8 cellular contexts compared by ENCODE assay signal in the genomic region with DNA sequence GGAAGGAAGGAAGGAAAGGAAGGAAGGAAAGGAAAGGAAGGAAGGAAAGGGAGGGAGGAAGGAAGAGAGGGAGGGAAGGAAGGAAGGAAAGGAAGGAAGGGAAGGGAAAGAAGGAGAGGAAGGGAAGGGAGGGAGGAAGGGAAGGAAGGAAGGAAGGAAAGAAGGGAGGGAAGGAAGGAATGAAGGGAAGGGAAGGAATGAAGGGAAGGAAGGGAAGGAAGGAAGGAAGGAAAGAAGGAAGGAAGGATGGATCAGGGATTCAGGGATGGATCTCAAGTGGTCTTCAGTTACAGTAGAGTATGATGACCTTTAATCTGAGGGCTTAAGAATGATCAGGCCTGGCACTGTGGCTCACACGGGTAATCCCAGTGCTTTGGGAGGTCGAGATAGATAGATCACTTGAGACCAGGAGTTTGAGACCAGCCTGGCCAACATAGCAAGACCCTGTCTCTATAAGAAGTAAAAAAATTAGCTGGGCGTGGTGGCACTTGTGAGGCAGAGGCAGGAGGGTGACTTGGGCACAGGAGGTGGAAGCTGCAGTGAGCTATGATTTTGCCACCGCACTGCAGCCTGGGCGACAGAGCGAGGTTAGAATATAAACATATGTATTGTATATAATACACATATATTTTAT. TPM values are rescaled to one million over a fixed set of nuclear protein-coding genes. Genes with fewer than 3 reads are reported as not detected.
DNase-seq lines count a peak whose midpoint lies in the region; ATAC-seq and TF ChIP-seq lines count a peak whose summit lies in the region.

No MANE protein-coding gene starts in this region.

- peaks cover 10% of the 10 kb centered on the region for H3K4me1 Mint-ChIP-seq in glutamatergic neuron (ENCODE audit: low read depth, unreplicated experiment)

- no peak for ATAC-seq in stimulated activated naive CD8-positive, alpha-beta T cell treated with anti-CD3 and anti-CD28 coated beads, Interleukin-15, Interleukin-2, amounts not matched to agents 100 U/mL and 50 U/mL, for 24 hours
- ATAC-seq in GM19023 (IDR thresholded peaks at IDR 0.05; ENCODE audit: unreplicated experiment): no peak
- no peak for ATAC-seq in activated CD4-positive, CD25-positive, alpha-beta regulatory T cell treated with anti-CD3 and anti-CD28 coated beads, Interleukin-2, amount 50 U/mL, for 24 hours

- H3K9me3 Mint-ChIP-seq in glutamatergic neuron (ENCODE audit: unreplicated experiment): peaks cover 4% of the 10 kb centered on the region

- TF ChIP-seq CTCF in glutamatergic neuron (IDR thresholded peaks at IDR 0.05; ENCODE audit: partially characterized antibody, unreplicated experiment): no peak

- DNase-seq in HT-29 (ENCODE audit: low spot score) (peak; percentile 23), glutamatergic neuron (no peak), NCI-H1092 treated with DMSO at 0.1 percent for 48 hours (lab: John Stamatoyannopoulos, UW) (no peak), HK-2 (ENCODE audit: unreplicated experiment) (no peak)
- DNase-seq in activated CD4-positive, alpha-beta T cell treated with anti-CD3 and anti-CD28 coated beads, Interleukin-2, amount 50 U/mL, for 48 hours: peak; percentile 19 to 36
- DNase-seq in stimulated activated naive CD8-positive, alpha-beta T cell treated with anti-CD3 and anti-CD28 coated beads, Interleukin-15, Interleukin-2, amounts not matched to agents 100 U/mL and 50 U/mL, for 24 hours: peak; percentile 28

- peaks cover 5% of the 10 kb centered on the region for H3K27me3 Mint-ChIP-seq in glutamatergic neuron (ENCODE audit: unreplicated experiment)

- H3K27ac Mint-ChIP-seq in glutamatergic neuron (ENCODE audit: unreplicated experiment): peak overlapping the region; percentile 52

- peak overlapping the region; percentile 78 for H3K4me3 Mint-ChIP-seq in glutamatergic neuron (ENCODE audit: unreplicated experiment)

- H3K36me3 Mint-ChIP-seq in glutamatergic neuron (ENCODE audit: unreplicated experiment): peaks cover 4% of the 10 kb centered on the region

RNA-seq across cellular contexts. Expression of a gene that starts 0.8 kb away (rescaled TPM):
- 40.7 and 63.4 TPM in 2 replicates for total RNA-seq in HT-29 (2014; rRNA removed; shearing (Covaris generic))
- total RNA-seq in glutamatergic neuron (ENCODE audit: unreplicated experiment): 41.7 TPM

Comparison
In these comparisons a context has a peak if more than half of its experiments do, and no peak if none do; other contexts are left out.
1. DNase-seq: peak in HT-29 (single experiment), activated CD4-positive, alpha-beta T cell treated with anti-CD3 and anti-CD28 coated beads, Interleukin-2, amount 50 U/mL, for 48 hours (2 of 2) and stimulated activated naive CD8-positive, alpha-beta T cell treated with anti-CD3 and anti-CD28 coated beads, Interleukin-15, Interleukin-2, amounts not matched to agents 100 U/mL and 50 U/mL, for 24 hours (single experiment); none in glutamatergic neuron (single experiment), NCI-H1092 treated with DMSO at 0.1 percent for 48 hours (single experiment) and HK-2 (single experiment).